In genomic region chr2:219498280-219499057, GRCh38 we compare ENCODE assay signal across 1 cellular context.
A peak's percentile ranks its signal among the peaks of the same experiment; 100 is the strongest.
TF ChIP-seq lines count a peak whose summit lies in the region.

GMPPA (plus strand) TSS chr2:219498891; CDS start chr2:219499976, 1,085 bp downstream.

TF ChIP-seq in HepG2, 621 proteins besides CTCF, POLR2A, EP300 and RAD21 (continued from another document and continues in another):
- TF ChIP-seq UBTF (CRISPR knock-in tag; IDR thresholded peaks at IDR 0.05): 0 out of 2 replicates have a peak, but pooled peaks have one; percentile 11
- peak; percentile 22; the same call in 1 of the 2 replicates for TF ChIP-seq STAT5B (CRISPR knock-in tag; IDR thresholded peaks at IDR 0.05)
- no peak; the same call in 1 of the 2 replicates for TF ChIP-seq ZBED4 (CRISPR knock-in tag; IDR thresholded peaks at IDR 0.05; ENCODE audit: borderline replicate concordance)
- no peak for TF ChIP-seq SMAD9 (CRISPR knock-in tag; IDR thresholded peaks at IDR 0.05)
- TF ChIP-seq ZNF329 (CRISPR knock-in tag; IDR thresholded peaks at IDR 0.05; ENCODE audit: low read depth): 0 out of 2 replicates have a peak, but pooled peaks have one; percentile 66
- TF ChIP-seq, protein P1, sequence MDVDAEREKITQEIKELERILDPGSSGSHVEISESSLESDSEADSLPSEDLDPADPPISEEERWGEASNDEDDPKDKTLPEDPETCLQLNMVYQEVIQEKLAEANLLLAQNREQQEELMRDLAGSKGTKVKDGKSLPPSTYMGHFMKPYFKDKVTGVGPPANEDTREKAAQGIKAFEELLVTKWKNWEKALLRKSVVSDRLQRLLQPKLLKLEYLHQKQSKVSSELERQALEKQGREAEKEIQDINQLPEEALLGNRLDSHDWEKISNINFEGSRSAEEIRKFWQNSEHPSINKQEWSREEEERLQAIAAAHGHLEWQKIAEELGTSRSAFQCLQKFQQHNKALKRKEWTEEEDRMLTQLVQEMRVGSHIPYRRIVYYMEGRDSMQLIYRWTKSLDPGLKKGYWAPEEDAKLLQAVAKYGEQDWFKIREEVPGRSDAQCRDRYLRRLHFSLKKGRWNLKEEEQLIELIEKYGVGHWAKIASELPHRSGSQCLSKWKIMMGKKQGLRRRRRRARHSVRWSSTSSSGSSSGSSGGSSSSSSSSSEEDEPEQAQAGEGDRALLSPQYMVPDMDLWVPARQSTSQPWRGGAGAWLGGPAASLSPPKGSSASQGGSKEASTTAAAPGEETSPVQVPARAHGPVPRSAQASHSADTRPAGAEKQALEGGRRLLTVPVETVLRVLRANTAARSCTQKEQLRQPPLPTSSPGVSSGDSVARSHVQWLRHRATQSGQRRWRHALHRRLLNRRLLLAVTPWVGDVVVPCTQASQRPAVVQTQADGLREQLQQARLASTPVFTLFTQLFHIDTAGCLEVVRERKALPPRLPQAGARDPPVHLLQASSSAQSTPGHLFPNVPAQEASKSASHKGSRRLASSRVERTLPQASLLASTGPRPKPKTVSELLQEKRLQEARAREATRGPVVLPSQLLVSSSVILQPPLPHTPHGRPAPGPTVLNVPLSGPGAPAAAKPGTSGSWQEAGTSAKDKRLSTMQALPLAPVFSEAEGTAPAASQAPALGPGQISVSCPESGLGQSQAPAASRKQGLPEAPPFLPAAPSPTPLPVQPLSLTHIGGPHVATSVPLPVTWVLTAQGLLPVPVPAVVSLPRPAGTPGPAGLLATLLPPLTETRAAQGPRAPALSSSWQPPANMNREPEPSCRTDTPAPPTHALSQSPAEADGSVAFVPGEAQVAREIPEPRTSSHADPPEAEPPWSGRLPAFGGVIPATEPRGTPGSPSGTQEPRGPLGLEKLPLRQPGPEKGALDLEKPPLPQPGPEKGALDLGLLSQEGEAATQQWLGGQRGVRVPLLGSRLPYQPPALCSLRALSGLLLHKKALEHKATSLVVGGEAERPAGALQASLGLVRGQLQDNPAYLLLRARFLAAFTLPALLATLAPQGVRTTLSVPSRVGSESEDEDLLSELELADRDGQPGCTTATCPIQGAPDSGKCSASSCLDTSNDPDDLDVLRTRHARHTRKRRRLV (CRISPR knock-in tag; IDR thresholded peaks at IDR 0.05): peak; percentile 89
- no peak for TF ChIP-seq ZNF160 (CRISPR knock-in tag; IDR thresholded peaks at IDR 0.05)
- no peak for TF ChIP-seq HNRNPK (IDR thresholded peaks at IDR 0.05; ENCODE audit: low read depth, low read length, poor library complexity, severe bottlenecking)
- TF ChIP-seq ZMAT3 (CRISPR knock-in tag; conservative IDR thresholded peaks at IDR 0.05): no peak
- TF ChIP-seq PLRG1 (conservative IDR thresholded peaks at IDR 0.05): no peak
- TF ChIP-seq ZNF615 (CRISPR knock-in tag; IDR thresholded peaks at IDR 0.05; ENCODE audit: borderline replicate concordance): no peak
- TF ChIP-seq ZNF577 (CRISPR knock-in tag; IDR thresholded peaks at IDR 0.05; ENCODE audit: borderline replicate concordance, low read depth): no peak
- no peak for TF ChIP-seq ATF7 (IDR thresholded peaks at IDR 0.05)
- TF ChIP-seq ATF7 (CRISPR knock-in tag; IDR thresholded peaks at IDR 0.05): 0 out of 2 replicates have a peak, but pooled peaks have one; percentile 7
- TF ChIP-seq U2AF1 (optimal IDR thresholded peaks at IDR 0.05; ENCODE audit: low read depth, low read length): peak; percentile 45
- 0 out of 2 replicates have a peak, but pooled peaks have one; percentile 27 for TF ChIP-seq ZNF674 (CRISPR knock-in tag; IDR thresholded peaks at IDR 0.05; ENCODE audit: low read depth)
- TF ChIP-seq ZNF143 (CRISPR knock-in tag; IDR thresholded peaks at IDR 0.05): peak; percentile 94
- peak; percentile 74; the same call in 1 of the 2 replicates for TF ChIP-seq ZNF138 (CRISPR knock-in tag; IDR thresholded peaks at IDR 0.05; ENCODE audit: low read depth)
- TF ChIP-seq, protein P2, sequence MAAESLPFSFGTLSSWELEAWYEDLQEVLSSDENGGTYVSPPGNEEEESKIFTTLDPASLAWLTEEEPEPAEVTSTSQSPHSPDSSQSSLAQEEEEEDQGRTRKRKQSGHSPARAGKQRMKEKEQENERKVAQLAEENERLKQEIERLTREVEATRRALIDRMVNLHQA (CRISPR knock-in tag; IDR thresholded peaks at IDR 0.05): 0 out of 2 replicates have a peak, but pooled peaks have one; percentile 23
- no peak for TF ChIP-seq ZNF496 (CRISPR knock-in tag; IDR thresholded peaks at IDR 0.05; ENCODE audit: insufficient replicate concordance)
- peak; percentile 53; the same call in 1 of the 2 replicates for TF ChIP-seq ERF (CRISPR knock-in tag; IDR thresholded peaks at IDR 0.05)
- 0 out of 2 replicates have a peak, but pooled peaks have one; percentile 24 for TF ChIP-seq NFE2 (CRISPR knock-in tag; IDR thresholded peaks at IDR 0.05)
- peak; percentile 71 for TF ChIP-seq SP4 (CRISPR knock-in tag; IDR thresholded peaks at IDR 0.05)
- TF ChIP-seq MIXL1 (CRISPR knock-in tag; IDR thresholded peaks at IDR 0.05): 0 out of 2 replicates have a peak, but pooled peaks have one; percentile 6
- peak; percentile 59; the same call in 1 of the 2 replicates for TF ChIP-seq ZNF749 (CRISPR knock-in tag; IDR thresholded peaks at IDR 0.05; ENCODE audit: borderline replicate concordance)
- no peak for TF ChIP-seq NFE2L2 (IDR thresholded peaks at IDR 0.05; ENCODE audit: low read length)
- TF ChIP-seq ZBTB43 (CRISPR knock-in tag; conservative IDR thresholded peaks at IDR 0.05): no peak
- TF ChIP-seq MED1 (CRISPR knock-in tag; IDR thresholded peaks at IDR 0.05): peak; percentile 59; the same call in 1 of the 2 replicates
- TF ChIP-seq REL (CRISPR knock-in tag; conservative IDR thresholded peaks at IDR 0.05): no peak
- TF ChIP-seq POGZ (CRISPR knock-in tag; IDR thresholded peaks at IDR 0.05): no peak; the same call in 1 of the 2 replicates
- TF ChIP-seq ZNF776 (CRISPR knock-in tag; IDR thresholded peaks at IDR 0.05): no peak
- no peak for TF ChIP-seq RORA (CRISPR knock-in tag; IDR thresholded peaks at IDR 0.05)
- TF ChIP-seq MED8 (CRISPR knock-in tag; IDR thresholded peaks at IDR 0.05; ENCODE audit: insufficient replicate concordance): peak; percentile 26
- TF ChIP-seq ZFP36L1 (CRISPR knock-in tag; IDR thresholded peaks at IDR 0.05): 0 out of 2 replicates have a peak, but pooled peaks have one; percentile 69
- no peak for TF ChIP-seq ZNF512B (CRISPR knock-in tag; IDR thresholded peaks at IDR 0.05; ENCODE audit: borderline replicate concordance)
- peak; percentile 76 for TF ChIP-seq STAT6 (CRISPR knock-in tag; IDR thresholded peaks at IDR 0.05; ENCODE audit: borderline replicate concordance)
- peak; percentile 86 for TF ChIP-seq IRF2 (CRISPR knock-in tag; IDR thresholded peaks at IDR 0.05)
- TF ChIP-seq AKAP8 (CRISPR knock-in tag; IDR thresholded peaks at IDR 0.05): peak; percentile 73
- TF ChIP-seq TEAD3 (CRISPR knock-in tag; optimal IDR thresholded peaks at IDR 0.05; ENCODE audit: borderline replicate concordance): peak; percentile 47
- 0 out of 2 replicates have a peak, but pooled peaks have one; percentile 86 for TF ChIP-seq ZFP37 (CRISPR knock-in tag; IDR thresholded peaks at IDR 0.05; ENCODE audit: borderline replicate concordance)
- TF ChIP-seq MBD4 (IDR thresholded peaks at IDR 0.05; ENCODE audit: borderline replicate concordance, low read length): no peak
- 0 out of 2 replicates have a peak, but pooled peaks have one; percentile 2 for TF ChIP-seq ZNF263 (CRISPR knock-in tag; IDR thresholded peaks at IDR 0.05)
- TF ChIP-seq CAMTA2 (CRISPR knock-in tag; IDR thresholded peaks at IDR 0.05; ENCODE audit: borderline replicate concordance): peak; percentile 92
